Comparison of ENCODE assay signal across 17 cellular contexts in genomic region chr18:57002627-57003026, GRCh38.
A peak's percentile ranks its signal among the peaks of the same experiment; 100 is the strongest.
DNase-seq lines count a peak whose midpoint lies in the region; ATAC-seq, FAIRE-seq and TF ChIP-seq lines count a peak whose summit lies in the region.
"Had no signal": no experiment of that assay in that cellular context is flagged by ENCODE, and none has a peak within 500 bp of the region (broad histone marks: within the 10 kb centered on the region; RNA-seq: fewer than 3 reads in every experiment).

No MANE protein-coding gene starts in this region.

- peak overlapping the region; percentile 89 for H3K27ac ChIP-seq in OCI-LY3 (ENCODE audit: low read length)
- H3K27ac ChIP-seq in pancreas, result peak overlapping the region in 2 of 4 donors; percentile 13 to 62
- H3K27ac ChIP-seq: upper lobe of left lung had no signal

- no peak for FAIRE-seq in pancreas (lab: Jason Lieb, UNC)
- FAIRE-seq: H54 had no signal

- intact Hi-C loops in pancreas (cut with DNase I), result no loop called here

- ATAC-seq in pancreas (peak in 3 of 4 donors; percentile 30 to 62 (median 50)), GM19463 (IDR thresholded peaks at IDR 0.05; ENCODE audit: unreplicated experiment) (no peak), HG03280 (IDR thresholded peaks at IDR 0.05; ENCODE audit: unreplicated experiment) (no peak)
- ATAC-seq: esophagus mucosa; stimulated activated memory B cell treated with anti-CD40 and anti-IgM and Interleukin-4, amounts not matched to agents 10 μg/mL and 1 μg/mL and 100 μg/mL, for 72 hours had no signal

- no peaks in the 10 kb centered on the region for H3K9me3 ChIP-seq in OCI-LY3 (ENCODE audit: insufficient read depth, low read length)
- no peaks in the 10 kb centered on the region for H3K9me3 ChIP-seq in pancreas
- H3K9me3 ChIP-seq: upper lobe of left lung had no signal

- H3K4me1 ChIP-seq in OCI-LY3 (ENCODE audit: low read length) (peaks cover 55% of the 10 kb centered on the region), pancreas (peaks cover 4 to 24% (median 15%) of the 10 kb centered on the region in 3 donors)

- TF ChIP-seq CTCF in OCI-LY3 (IDR thresholded peaks at IDR 0.05; ENCODE audit: low read depth, low read length) (no peak), pancreas (IDR thresholded peaks at IDR 0.05) (no peak)

- H2AFZ ChIP-seq in OCI-LY3 (ENCODE audit: low read depth, low read length), result no peak overlapping the region

- H3K36me3 ChIP-seq in OCI-LY3 (replicated peaks; ENCODE audit: low read depth, low read length), result no peaks in the 10 kb centered on the region
- no peaks in the 10 kb centered on the region for H3K36me3 ChIP-seq in pancreas
- H3K36me3 ChIP-seq: upper lobe of left lung had no signal

- no peaks in the 10 kb centered on the region for H3K27me3 ChIP-seq in OCI-LY3 (ENCODE audit: low read depth, low read length)
- no peaks in the 10 kb centered on the region for H3K27me3 ChIP-seq in pancreas
- H3K27me3 ChIP-seq: upper lobe of left lung had no signal

- 22 to 25% methylated on average over 2 of the region's 2 CpGs for WGBS in pancreas, 2 donors

- no peaks in the 10 kb centered on the region for H4K20me1 ChIP-seq in OCI-LY3 (ENCODE audit: insufficient read depth, low read length)

- peak overlapping the region; percentile 71 for H3K9ac ChIP-seq in OCI-LY3 (ENCODE audit: low read length)

- DNase-seq in NCI-H345 (lab: John Stamatoyannopoulos, UW), result peak; percentile 61
- no peak for DNase-seq in NCI-H345 treated with DMSO at 0.1 percent for 48 hours (lab: John Stamatoyannopoulos, UW; ENCODE audit: unreplicated experiment)
- DNase-seq in NCI-H146 treated with DMSO at 0.1 percent for 48 hours (lab: John Stamatoyannopoulos, UW; ENCODE audit: unreplicated experiment), result peak; percentile 90
- peak in 1 of 6 donors; percentile 28 for DNase-seq in pancreas
- no peak for DNase-seq in HCEC 1CT
- DNase-seq: activated CD4-positive, alpha-beta T cell treated with anti-CD3 and anti-CD28 coated beads for 1 hour; activated naive CD4-positive, alpha-beta T cell treated with Interleukin-2 at 50 U/mL for 16 hours; CD4-positive, alpha-beta T cell; kidney glomerular epithelial cell; SHP77; upper lobe of left lung had no signal

- H3K4me3 ChIP-seq in OCI-LY3 (ENCODE audit: low read length) (no peak overlapping the region), pancreas (no peak overlapping the region)
- H3K4me3 ChIP-seq: upper lobe of left lung had no signal

- peak overlapping the region; percentile 69 for H3K4me2 ChIP-seq in OCI-LY3 (ENCODE audit: low read length)

- no peaks in the 10 kb centered on the region for H3K79me2 ChIP-seq in OCI-LY3 (ENCODE audit: low read length)

Comparison
In these comparisons a context has a peak if more than half of its experiments do, and no peak if none do; other contexts are left out.
1. DNase-seq: peak in NCI-H345 (single experiment) and NCI-H146 treated with DMSO at 0.1 percent for 48 hours (single experiment); none in NCI-H345 treated with DMSO at 0.1 percent for 48 hours (single experiment) and HCEC 1CT (single experiment).
2. ATAC-seq: peak in pancreas (3 of 4); none in GM19463 (single experiment) and HG03280 (single experiment).